ENCODE assay signal across 14 cellular contexts in genomic region chr1:44733365-44733764, GRCh38. TPM values are rescaled to one million over a fixed set of nuclear protein-coding genes. Genes with fewer than 3 reads are reported as not detected.
DNase-seq lines count a peak whose midpoint lies in the region; ATAC-seq and TF ChIP-seq lines count a peak whose summit lies in the region.
"Had no signal": no experiment of that assay in that cellular context is flagged by ENCODE, and none has a peak within 500 bp of the region (broad histone marks: within the 10 kb centered on the region; RNA-seq: fewer than 3 reads in every experiment).

No MANE protein-coding gene starts in this region.

- no peak overlapping the region for H3K4me3 ChIP-seq in mammary epithelial cell (replicated peaks in 1 of 3; ENCODE audit: insufficient read depth in 1 of 3, low read depth in 2 of 3, low read length in 3 of 3)
- no peak overlapping the region for H3K4me3 ChIP-seq in dorsolateral prefrontal cortex
- H3K4me3 ChIP-seq: body of pancreas, lower lobe of right lung, thyroid gland had no signal

- 0% methylated on average over 1 of the region's 1 CpG for WGBS in mammary epithelial cell (ENCODE audit: low coverage, missing lambda C conversion rate)

- no peak for ATAC-seq in GM21786 (IDR thresholded peaks at IDR 0.05; ENCODE audit: unreplicated experiment)
- no peak for ATAC-seq in omental fat pad (ENCODE audit: low FRiP score)
- ATAC-seq: body of pancreas, lower lobe of right lung had no signal

- DNase-seq in Caki2 (ENCODE audit: low read depth) (peak; percentile 50), LoVo (ENCODE audit: low spot score) (peak; percentile 21), mammary epithelial cell (peak; percentile 48), NOMO-1 treated with DMSO at 0.1 percent for 48 hours (lab: John Stamatoyannopoulos, UW; ENCODE audit: unreplicated experiment) (no peak), omental fat pad (ENCODE audit: low spot score) (no peak), dorsolateral prefrontal cortex (no peak)
- DNase-seq: activated T-cell treated with anti-CD3 and anti-CD28 coated beads for 4 hours, body of pancreas, lower lobe of right lung, NCI-H2081, thyroid gland had no signal

- no peaks in the 10 kb centered on the region for H4K20me1 ChIP-seq in mammary epithelial cell (ENCODE audit: insufficient read depth, low read length)

- H3K27me3 Mint-ChIP-seq in nephron (ENCODE audit: low read depth), result no peaks in the 10 kb centered on the region

- no peak overlapping the region for H2AFZ ChIP-seq in mammary epithelial cell (ENCODE audit: low read depth, low read length)
- H2AFZ ChIP-seq: parathyroid adenoma had no signal

- no peak overlapping the region for H3K9ac ChIP-seq in mammary epithelial cell (ENCODE audit: insufficient read depth, low read length)
- H3K9ac ChIP-seq: parathyroid adenoma had no signal

- dilution Hi-C loops in mammary epithelial cell (cut with HindIII; ENCODE audit: low sequenced_read_pairs), result loop anchor here (5.0 kb wide), 1 partner anchor 44 kb away; the partner anchor contains the start of gene RPS8

- BruUV-seq in mammary epithelial cell (replicated peaks; lab: Mats Ljungman, UMichigan), result no TSS peak

- intact Hi-C loops in mammary epithelial cell (cut with micrococcal nuclease) (loop anchor here (5.0 kb wide), 1 partner anchor 759 kb away; the partner anchor contains the start of gene TESK2), dorsolateral prefrontal cortex (cut with DNase I) (loop anchor here (5.0 to 10.0 kb wide), 5 partner anchors 44 to 571 kb away; partner anchors contain the start of genes HECTD3 (in 1 of the 2), RPS8 (in 1 of the 2), UROD (in 1 of the 2) and ZSWIM5 (in 1 of the 2))

- in situ Hi-C loops in Caki2 (cut with HindIII; ENCODE audit: low pct_unique_long_range_greater_than_20kb, low sequenced_read_pairs) (no loop called here), mammary epithelial cell (cut with MboI; ENCODE audit: low sequenced_read_pairs in 2 of 2) (no loop called here)

- H3K9me3 Mint-ChIP-seq in nephron, result no peaks in the 10 kb centered on the region

- H3K4me1 Mint-ChIP-seq in nephron, result peaks cover 13% of the 10 kb centered on the region

- H3K27me3 ChIP-seq in mammary epithelial cell (ENCODE audit: insufficient read depth, low read length) (no peaks in the 10 kb centered on the region), dorsolateral prefrontal cortex (no peaks in the 10 kb centered on the region)
- H3K27me3 ChIP-seq: body of pancreas, thyroid gland had no signal

- peak overlapping the region; percentile 24 to 86 (median 78) for H3K27ac Mint-ChIP-seq in nephron

- no peak overlapping the region for H3K4me3 Mint-ChIP-seq in nephron

- H3K9me3 ChIP-seq in mammary epithelial cell (replicated peaks; ENCODE audit: insufficient read depth, low read length), result no peaks in the 10 kb centered on the region
- H3K9me3 ChIP-seq: body of pancreas, lower lobe of right lung, thyroid gland had no signal

- CTCF ChIA-PET in mammary epithelial cell (lab: Charles Lee; ENCODE audit: low non-redundant PET), result no interaction called here

- TF ChIP-seq CTCF in mammary epithelial cell (conservative IDR thresholded peaks at IDR 0.05 in 1 of 2, IDR thresholded peaks at IDR 0.05 in 1 of 2; ENCODE audit: extremely low read depth in 1 of 2, insufficient read depth in 1 of 2, low read depth in 1 of 2, low read length in 2 of 2), result no peak
- no peak for TF ChIP-seq CTCF in nephron (IDR thresholded peaks at IDR 0.05; ENCODE audit: unreplicated experiment in 3 of 3)
- no peak for TF ChIP-seq CTCF in omental fat pad (IDR thresholded peaks at IDR 0.05)
- no peak for TF ChIP-seq CTCF in dorsolateral prefrontal cortex (IDR thresholded peaks at IDR 0.05 in 54 of 56, conservative IDR thresholded peaks at IDR 0.05 in 2 of 56; ENCODE audit: low read depth in 1 of 56, partially characterized antibody in 56 of 56)

- no peaks in the 10 kb centered on the region for H3K79me2 ChIP-seq in mammary epithelial cell (ENCODE audit: insufficient read depth, low read length)
- H3K79me2 ChIP-seq: parathyroid adenoma had no signal

- no peaks in the 10 kb centered on the region for H3K36me3 Mint-ChIP-seq in nephron (ENCODE audit: low read depth)

- H3K27ac ChIP-seq in mammary epithelial cell (ENCODE audit: insufficient read depth, low read depth, low read length) (no peak overlapping the region), dorsolateral prefrontal cortex (peak overlapping the region in 2 of 59 donors; percentile 21 to 40)
- H3K27ac ChIP-seq: body of pancreas, lower lobe of right lung, parathyroid adenoma had no signal

- peaks cover 8% of the 10 kb centered on the region for H3K4me1 ChIP-seq in mammary epithelial cell (ENCODE audit: insufficient read depth, low read length)

- H3K36me3 ChIP-seq in mammary epithelial cell (ENCODE audit: insufficient read depth, low read length), result no peaks in the 10 kb centered on the region
- H3K36me3 ChIP-seq: lower lobe of right lung, thyroid gland had no signal

- no peak overlapping the region for H3K4me2 ChIP-seq in mammary epithelial cell (ENCODE audit: insufficient read depth, low read depth, low read length)

RNA-seq across cellular contexts. Expression of gene RNU5D-1, which starts 2.4 kb away (rescaled TPM):
- not detected in 2 replicates for total RNA-seq in Caki2 (2014; rRNA removed; shearing (Covaris generic); ENCODE audit: low replicate concordance)
- total RNA-seq in mammary epithelial cell, result not detected
- not detected for polyA plus RNA-seq in mammary epithelial cell
- under 0.01 TPM for polyA minus RNA-seq in mammary epithelial cell
- total RNA-seq in omental fat pad, result not detected
- not detected for total RNA-seq in dorsolateral prefrontal cortex
- total RNA-seq: body of pancreas, lower lobe of right lung, thyroid gland had no signal

RNA-seq across cellular contexts. Expression of gene KIF2C, which starts 6.3 kb away (rescaled TPM):
- 49.9 and 55.4 TPM in 2 replicates for total RNA-seq in Caki2 (2014; rRNA removed; shearing (Covaris generic); ENCODE audit: low replicate concordance)
- total RNA-seq in mammary epithelial cell, result 10 to 100 TPM in 1 of 2 donors, 1 to 10 TPM in 1; 1.0 to 29.8 TPM
- polyA plus RNA-seq in mammary epithelial cell, result 38.0 TPM
- 26.3 TPM for polyA minus RNA-seq in mammary epithelial cell
- 1 to 10 TPM in 2 of 4 donors, under 1 TPM in 2; 0.19 to 2.8 (median 0.93) TPM for total RNA-seq in omental fat pad
- 1 to 10 TPM in 57 of 120 experiments, under 1 TPM in 63; 0.16 to 4.3 (median 0.91) TPM for total RNA-seq in dorsolateral prefrontal cortex
- total RNA-seq: body of pancreas had no signal

RNA-seq across cellular contexts. Expression of gene RPS8, which starts 42.0 kb away (rescaled TPM):
- 1,783 and 1,946 TPM in 2 replicates for total RNA-seq in Caki2 (2014; rRNA removed; shearing (Covaris generic); ENCODE audit: low replicate concordance)
- total RNA-seq in mammary epithelial cell (1,000 to 10,000 TPM; 1,053 to 1,537 TPM), omental fat pad (1,000 to 10,000 TPM; 1,945 to 2,684 (median 2,276) TPM), dorsolateral prefrontal cortex (100 to 1,000 TPM; 313 to 628 (median 452) TPM)
- 2,133 TPM for polyA plus RNA-seq in mammary epithelial cell
- polyA minus RNA-seq in mammary epithelial cell, result 614 TPM

RNA-seq across cellular contexts. Expression of gene BEST4, which starts 54.6 kb away (rescaled TPM):
- not detected in 2 replicates for total RNA-seq in Caki2 (2014; rRNA removed; shearing (Covaris generic); ENCODE audit: low replicate concordance)
- total RNA-seq in mammary epithelial cell (under 1 TPM; 0.33 to 0.52 TPM), omental fat pad (under 1 TPM in 1 of 4 donors, not detected in 3; 0.24 TPM), dorsolateral prefrontal cortex (1 to 10 TPM in 65 of 120 experiments, under 1 TPM in 51, not detected in 4; 0.23 to 2.6 (median 1.1) TPM)
- 0.39 TPM for polyA plus RNA-seq in mammary epithelial cell
- not detected for polyA minus RNA-seq in mammary epithelial cell

RNA-seq across cellular contexts. Expression of gene ARMH1, which starts 58.9 kb away (rescaled TPM):
- total RNA-seq in Caki2 (2014; rRNA removed; shearing (Covaris generic); ENCODE audit: low replicate concordance), result not detected in 2 replicates
- 1 to 10 TPM in 1 of 2 donors, not detected in 1; 1.5 TPM for total RNA-seq in mammary epithelial cell
- 0.51 TPM for polyA plus RNA-seq in mammary epithelial cell
- not detected for polyA minus RNA-seq in mammary epithelial cell
- 1 to 10 TPM in 3 of 4 donors, under 1 TPM in 1; 0.47 to 2.4 (median 1.2) TPM for total RNA-seq in omental fat pad
- total RNA-seq in dorsolateral prefrontal cortex, result 10 to 100 TPM in 97 of 120 experiments, 1 to 10 TPM in 23; 5.2 to 28.0 (median 13.0) TPM

Comparison
In these comparisons a context has a peak if more than half of its experiments do, and no peak if none do; other contexts are left out.
1. DNase-seq: peak in Caki2 (single experiment), LoVo (single experiment) and mammary epithelial cell (single experiment); none in NOMO-1 treated with DMSO at 0.1 percent for 48 hours (single experiment), omental fat pad (single experiment) and dorsolateral prefrontal cortex (0 of 10).